10 cellular contexts compared by ENCODE assay signal in genomic region chr7:106282852-106283251, GRCh38.
A peak's percentile ranks its signal among the peaks of the same experiment; 100 is the strongest.
DNase-seq lines count a peak whose midpoint lies in the region; TF ChIP-seq lines count a peak whose summit lies in the region.
"Had no signal": no experiment of that assay in that cellular context is flagged by ENCODE, and none has a peak within 500 bp of the region (broad histone marks: within the 10 kb centered on the region; RNA-seq: fewer than 3 reads in every experiment).

No MANE protein-coding gene starts in this region.

- H3K36me3 ChIP-seq in SU-DHL-6 (ENCODE audit: low read length): no peaks in the 10 kb centered on the region
- H3K36me3 ChIP-seq: BE2C had no signal

- no peak overlapping the region for H2AFZ ChIP-seq in SU-DHL-6 (ENCODE audit: low read depth, low read length, severe bottlenecking)

- peak overlapping the region; percentile 91 for H3K4me3 Mint-ChIP-seq in activated T-cell treated with anti-CD3 and anti-CD28 coated beads, Interleukin-2, amount 50 U/mL, for 24 hours

- H3K4me2 ChIP-seq in SU-DHL-6 (ENCODE audit: low read depth, low read length, poor library complexity, severe bottlenecking): peak overlapping the region; percentile 77

- H3K4me1 Mint-ChIP-seq in activated T-cell treated with anti-CD3 and anti-CD28 coated beads, Interleukin-2, amount 50 U/mL, for 24 hours (ENCODE audit: low read depth): peaks cover 55% of the 10 kb centered on the region

- H3K27me3 Mint-ChIP-seq in activated T-cell treated with anti-CD3 and anti-CD28 coated beads, Interleukin-2, amount 50 U/mL, for 24 hours: no peaks in the 10 kb centered on the region

- H3K27ac Mint-ChIP-seq in activated T-cell treated with anti-CD3 and anti-CD28 coated beads, Interleukin-2, amount 50 U/mL, for 24 hours: peak overlapping the region; percentile 97

- peak overlapping the region; percentile 19; the same call in 1 of the 2 replicates for H3K27ac ChIP-seq in SU-DHL-6 (ENCODE audit: low read depth, low read length)
- H3K27ac ChIP-seq in substantia nigra (ENCODE audit: low read depth, low read length, poor library complexity, severe bottlenecking): peak overlapping the region; percentile 35

- peak overlapping the region; percentile 58 for H3K4me3 ChIP-seq in SU-DHL-6 (ENCODE audit: insufficient read depth, low read length, poor library complexity, severe bottlenecking)
- peak overlapping the region; percentile 76 for H3K4me3 ChIP-seq in fibroblast of mammary gland (ENCODE audit: control insufficient read depth, low read depth, low read length)

- H3K9me3 Mint-ChIP-seq in activated T-cell treated with anti-CD3 and anti-CD28 coated beads, Interleukin-2, amount 50 U/mL, for 24 hours: peaks cover 2% of the 10 kb centered on the region

- no peaks in the 10 kb centered on the region for H3K27me3 ChIP-seq in SU-DHL-6 (ENCODE audit: low read length)
- H3K27me3 ChIP-seq: BE2C had no signal

- H3F3A ChIP-seq in SU-DHL-6 (ENCODE audit: insufficient read depth): peaks cover 29% of the 10 kb centered on the region

- DNase-seq in activated T-cell treated with anti-CD3 and anti-CD28 coated beads, Interleukin-2, amount 50 U/mL, for 24 hours: no peak
- no peak for DNase-seq in activated T-cell treated with anti-CD3 and anti-CD28 coated beads, Interleukin-2, amount 50 U/mL, for 48 hours
- no peak for DNase-seq in fibroblast of mammary gland (ENCODE audit: low read depth)
- DNase-seq in substantia nigra (lab: John Stamatoyannopoulos, UW): no peak
- no peak for DNase-seq in Ammon's horn (ENCODE audit: low spot score)
- no peak for DNase-seq in AG08395 (ENCODE audit: low spot score)
- DNase-seq in HUDEP-2 (lab: John Stamatoyannopoulos, UW; ENCODE audit: unreplicated experiment in 76 of 76): no peak
- DNase-seq: activated CD4-positive, CD25-positive, alpha-beta regulatory T cell; BE2C had no signal

- peaks cover 71% of the 10 kb centered on the region for H3K36me3 Mint-ChIP-seq in activated T-cell treated with anti-CD3 and anti-CD28 coated beads, Interleukin-2, amount 50 U/mL, for 24 hours (ENCODE audit: low read depth)

- peaks cover 38% of the 10 kb centered on the region for H4K20me1 ChIP-seq in SU-DHL-6 (ENCODE audit: low read depth, low read length)

- H3K9ac ChIP-seq in SU-DHL-6 (ENCODE audit: low read length): peak overlapping the region; percentile 85

- peaks cover 63% of the 10 kb centered on the region for H3K79me2 ChIP-seq in SU-DHL-6 (ENCODE audit: insufficient read depth, low read length)

- no peaks in the 10 kb centered on the region for H3K9me3 ChIP-seq in SU-DHL-6 (ENCODE audit: insufficient read depth, low read length)
- H3K9me3 ChIP-seq: BE2C had no signal

- no peaks in the 10 kb centered on the region for H3K9me2 ChIP-seq in SU-DHL-6 (replicated peaks; ENCODE audit: insufficient read depth, low read length)

- TF ChIP-seq CTCF in SU-DHL-6 (IDR thresholded peaks at IDR 0.05; ENCODE audit: insufficient read depth, low read length, poor library complexity, severe bottlenecking) (no peak), fibroblast of mammary gland (conservative IDR thresholded peaks at IDR 0.05; ENCODE audit: control insufficient read depth, insufficient read depth, low read depth, low read length) (no peak)
